In the genomic region with DNA sequence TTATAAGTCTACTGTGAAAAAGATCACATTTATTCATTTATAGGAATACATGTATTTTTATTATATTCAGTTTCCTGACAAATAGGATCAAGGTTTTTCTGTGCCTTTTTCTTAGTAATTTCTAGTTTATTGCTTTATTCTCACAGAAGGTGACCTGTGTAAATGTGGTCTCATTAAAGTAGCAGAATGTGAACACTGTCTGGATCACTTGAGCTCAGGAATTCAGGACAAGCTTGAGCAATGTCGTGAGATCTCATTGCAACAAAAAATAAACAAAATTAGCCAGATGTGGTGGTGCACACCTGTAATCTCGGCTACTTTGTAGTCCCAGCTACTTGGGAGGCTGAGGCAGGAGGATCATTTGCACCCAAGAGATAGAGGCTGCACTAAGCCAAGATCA, we compare ENCODE assay signal across 25 cellular contexts.
A peak's percentile ranks its signal among the peaks of the same experiment; 100 is the strongest.
DNase-seq lines count a peak whose midpoint lies in the region; ATAC-seq, FAIRE-seq and TF ChIP-seq lines count a peak whose summit lies in the region.
"Had no signal": no experiment of that assay in that cellular context is flagged by ENCODE, and none has a peak within 500 bp of the region (broad histone marks: within the 10 kb centered on the region; RNA-seq: fewer than 3 reads in every experiment).

No MANE protein-coding gene starts in this region.

- POLR2A ChIA-PET in HepG2 (lab: Yijun Ruan, JAX), result no interaction called here

- peaks cover 12% of the 10 kb centered on the region for H3K4me1 ChIP-seq in HepG2 (ENCODE audit: insufficient read depth, low read length)
- peaks cover 0 to 4% (median 0%) of the 10 kb centered on the region in 4 donors for H3K4me1 ChIP-seq in right lobe of liver
- no peaks in the 10 kb centered on the region for H3K4me1 ChIP-seq in Peyer's patch
- H3K4me1 ChIP-seq: Caco-2 had no signal

- WGBS in HepG2 (ENCODE audit: low lambda C conversion rate), result 93% methylated on average over 2 of the region's 2 CpGs
- WGBS in right lobe of liver (ENCODE audit: insufficient coverage, low coverage, low lambda C conversion rate, missing lambda C conversion rate), result 83% methylated on average over 2 of the region's 2 CpGs

- no TSS peak for BruUV-seq in HepG2 (replicated peaks; lab: Mats Ljungman, UMichigan)

- H3K27ac ChIP-seq in HepG2 (ENCODE audit: extremely low read length, insufficient read depth, low read length) (no peak overlapping the region), right lobe of liver (no peak overlapping the region), Peyer's patch (no peak overlapping the region)
- H3K27ac ChIP-seq: 22Rv1, BLaER1, C4-2B had no signal

- in situ Hi-C loops in HepG2 (cut with HindIII; ENCODE audit: extremely low pct_ligation_motif_present, low pct_unique_long_range_greater_than_20kb), result no loop called here

- TF ChIP-seq POLR2A in HepG2 (IDR thresholded peaks at IDR 0.05; ENCODE audit: insufficient read depth in 1 of 2, low read depth in 2 of 2, low read length in 2 of 2), result no peak
- no peak for TF ChIP-seq POLR2A in right lobe of liver (IDR thresholded peaks at IDR 0.05)
- no peak for TF ChIP-seq POLR2A in Peyer's patch (IDR thresholded peaks at IDR 0.05)

- no peak overlapping the region for H3K9ac ChIP-seq in HepG2 (ENCODE audit: insufficient read depth, low read depth, low read length)
- H3K9ac ChIP-seq: BLaER1 had no signal

- H3K4me3 ChIP-seq in HepG2 (replicated peaks in 1 of 3; ENCODE audit: insufficient read depth in 1 of 3, low read depth in 2 of 3, low read length in 3 of 3) (no peak overlapping the region), right lobe of liver (no peak overlapping the region), epithelial cell of proximal tubule (ENCODE audit: low read depth, low read length) (no peak overlapping the region), Peyer's patch (no peak overlapping the region)
- H3K4me3 ChIP-seq: BLaER1, GM12878, GM23338 had no signal

- H3K4me2 ChIP-seq in HepG2 (ENCODE audit: low read depth, low read length), result no peak overlapping the region
- H3K4me2 ChIP-seq: BLaER1, GM23338 had no signal

- H3K9me3 ChIP-seq in HepG2 (ENCODE audit: low read length), result no peaks in the 10 kb centered on the region
- H3K9me3 ChIP-seq in right lobe of liver, result no peaks in the 10 kb centered on the region
- H3K9me3 ChIP-seq in Peyer's patch, result no peaks in the 10 kb centered on the region
- H3K9me3 ChIP-seq: BLaER1, Caco-2 had no signal

- no peak for FAIRE-seq in HepG2 (lab: Jason Lieb, UNC)
- FAIRE-seq: A204.1, D721Med, GM12878, GM18507 had no signal

- no peak overlapping the region for H2AFZ ChIP-seq in HepG2 (ENCODE audit: low read length)
- H2AFZ ChIP-seq: GM23338 had no signal

- intact Hi-C loops in HepG2 (cut with micrococcal nuclease; ENCODE audit: unreplicated experiment) (no loop called here), right lobe of liver (cut with DNase I) (no loop called here)

- TF ChIP-seq CTCF in HepG2 (CRISPR knock-in tag; IDR thresholded peaks at IDR 0.05) (no peak), right lobe of liver (IDR thresholded peaks at IDR 0.05) (no peak), epithelial cell of proximal tubule (conservative IDR thresholded peaks at IDR 0.05; ENCODE audit: low read depth, low read length) (no peak), Peyer's patch (IDR thresholded peaks at IDR 0.05) (no peak)

- ATAC-seq in HepG2, result no peak
- no peak for ATAC-seq in right lobe of liver
- ATAC-seq: CD8-positive, alpha-beta T cell; GM23338 had no signal

- CTCF ChIA-PET in HepG2 (lab: Yijun Ruan, JAX; ENCODE audit: low intra/inter-chr PET ratio, low total read pairs), result no interaction called here

- TF ChIP-seq RAD21 in HepG2 (CRISPR knock-in tag; IDR thresholded peaks at IDR 0.05), result no peak

- H3K27me3 ChIP-seq in HepG2 (ENCODE audit: control insufficient read depth in 1 of 2, insufficient read depth in 2 of 2, low read length in 2 of 2) (no peaks in the 10 kb centered on the region), right lobe of liver (no peaks in the 10 kb centered on the region), Peyer's patch (no peaks in the 10 kb centered on the region)
- H3K27me3 ChIP-seq: BLaER1 had no signal

- no peaks in the 10 kb centered on the region for H3K79me2 ChIP-seq in HepG2 (ENCODE audit: insufficient read depth, low read length)

- H4K20me1 ChIP-seq in HepG2 (ENCODE audit: insufficient read depth, low read length), result no peaks in the 10 kb centered on the region
- H4K20me1 ChIP-seq: BLaER1 had no signal

- no peaks in the 10 kb centered on the region; a peak in 1 of 5 replicates for H3K36me3 ChIP-seq in HepG2 (replicated peaks in 1 of 2; ENCODE audit: control insufficient read depth in 1 of 2, insufficient read depth in 2 of 2, low read length in 2 of 2)
- no peaks in the 10 kb centered on the region for H3K36me3 ChIP-seq in right lobe of liver
- H3K36me3 ChIP-seq in Peyer's patch, result no peaks in the 10 kb centered on the region
- H3K36me3 ChIP-seq: BLaER1 had no signal

- TF ChIP-seq EP300 in HepG2 (IDR thresholded peaks at IDR 0.05; ENCODE audit: low read depth in 2 of 2, low read length in 2 of 2), result no peak
- no peak for TF ChIP-seq EP300 in HepG2 (CRISPR knock-in tag; IDR thresholded peaks at IDR 0.05; ENCODE audit: borderline replicate concordance)

- DNase-seq in HepG2 (ENCODE audit: low spot score), result no peak
- no peak for DNase-seq in right lobe of liver
- peak; percentile 71 for DNase-seq in epithelial cell of proximal tubule (ENCODE audit: low read depth)
- peak; percentile 3 for DNase-seq in kidney glomerular epithelial cell (lab: John Stamatoyannopoulos, UW)
- peak; percentile 90 for DNase-seq in renal cortical epithelial cell (ENCODE audit: low read depth)
- DNase-seq in NCI-H187 (lab: John Stamatoyannopoulos, UW), result no peak
- DNase-seq in activated CD8-positive, alpha-beta memory T cell treated with anti-CD3 and anti-CD28 coated beads, Interleukin-2, amount 50 U/mL, for 48 hours, result no peak
- DNase-seq in Peyer's patch, result no peak
- DNase-seq: Caco-2; CD4-positive, CD25-positive, alpha-beta regulatory T cell; CD8-positive, alpha-beta T cell; DMS 273 treated with DMSO at 0.1 percent for 48 hours; DMS79; EL; GDM1; H9; HFFc6 had no signal

TF ChIP-seq in HepG2, 621 proteins besides CTCF, POLR2A, EP300 and RAD21:
- TF ChIP-seq FOSL2 (CRISPR knock-in tag; IDR thresholded peaks at IDR 0.05), result no peak
- TF ChIP-seq, protein P1, sequence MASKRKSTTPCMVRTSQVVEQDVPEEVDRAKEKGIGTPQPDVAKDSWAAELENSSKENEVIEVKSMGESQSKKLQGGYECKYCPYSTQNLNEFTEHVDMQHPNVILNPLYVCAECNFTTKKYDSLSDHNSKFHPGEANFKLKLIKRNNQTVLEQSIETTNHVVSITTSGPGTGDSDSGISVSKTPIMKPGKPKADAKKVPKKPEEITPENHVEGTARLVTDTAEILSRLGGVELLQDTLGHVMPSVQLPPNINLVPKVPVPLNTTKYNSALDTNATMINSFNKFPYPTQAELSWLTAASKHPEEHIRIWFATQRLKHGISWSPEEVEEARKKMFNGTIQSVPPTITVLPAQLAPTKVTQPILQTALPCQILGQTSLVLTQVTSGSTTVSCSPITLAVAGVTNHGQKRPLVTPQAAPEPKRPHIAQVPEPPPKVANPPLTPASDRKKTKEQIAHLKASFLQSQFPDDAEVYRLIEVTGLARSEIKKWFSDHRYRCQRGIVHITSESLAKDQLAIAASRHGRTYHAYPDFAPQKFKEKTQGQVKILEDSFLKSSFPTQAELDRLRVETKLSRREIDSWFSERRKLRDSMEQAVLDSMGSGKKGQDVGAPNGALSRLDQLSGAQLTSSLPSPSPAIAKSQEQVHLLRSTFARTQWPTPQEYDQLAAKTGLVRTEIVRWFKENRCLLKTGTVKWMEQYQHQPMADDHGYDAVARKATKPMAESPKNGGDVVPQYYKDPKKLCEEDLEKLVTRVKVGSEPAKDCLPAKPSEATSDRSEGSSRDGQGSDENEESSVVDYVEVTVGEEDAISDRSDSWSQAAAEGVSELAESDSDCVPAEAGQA (IDR thresholded peaks at IDR 0.05; ENCODE audit: low read depth), result no peak
- TF ChIP-seq, protein P1 (CRISPR knock-in tag; IDR thresholded peaks at IDR 0.05; ENCODE audit: borderline replicate concordance), result no peak
- TF ChIP-seq ZFP36L1 (CRISPR knock-in tag; IDR thresholded peaks at IDR 0.05), result no peak
- no peak for TF ChIP-seq SIN3A (IDR thresholded peaks at IDR 0.05; ENCODE audit: borderline replicate concordance, low read depth, low read length)
- peak; percentile 70; the same call in 1 of the 2 replicates for TF ChIP-seq ZNF770 (CRISPR knock-in tag; IDR thresholded peaks at IDR 0.05)
TF ChIP-seq in HepG2: peak in this region for 1.

Comparison
In these comparisons a context has a peak if more than half of its experiments do, and no peak if none do; other contexts are left out.
1. DNase-seq: peak in epithelial cell of proximal tubule (single experiment), kidney glomerular epithelial cell (single experiment) and renal cortical epithelial cell (single experiment); none in HepG2 (single experiment), right lobe of liver (0 of 3), NCI-H187 (0 of 2), activated CD8-positive, alpha-beta memory T cell treated with anti-CD3 and anti-CD28 coated beads, Interleukin-2, amount 50 U/mL, for 48 hours (single experiment) and Peyer's patch (0 of 3).